ENCODE assay signal across 24 cellular contexts in genomic region chr22:37510046-37510445, GRCh38. TPM values are rescaled to one million over a fixed set of nuclear protein-coding genes. Genes with fewer than 3 reads are reported as not detected.
DNase-seq lines count a peak whose midpoint lies in the region; ATAC-seq, FAIRE-seq and TF ChIP-seq lines count a peak whose summit lies in the region.
"Had no signal": no experiment of that assay in that cellular context is flagged by ENCODE, and none has a peak within 500 bp of the region (broad histone marks: within the 10 kb centered on the region; RNA-seq: fewer than 3 reads in every experiment).

No MANE protein-coding gene starts in this region.

- H3K27ac ChIP-seq in Peyer's patch (peak overlapping the region in 3 of 4 donors; percentile 22 to 35 (median 28)), HepG2 (ENCODE audit: extremely low read length, insufficient read depth, low read length) (peak overlapping the region; percentile 3), tibial nerve (peak overlapping the region; percentile 33 to 86 (median 68)), adrenal gland (peak overlapping the region in 1 of 5 donors; percentile 38)
- H3K27ac ChIP-seq: KMS-11, parathyroid adenoma had no signal

- CTCF ChIA-PET in HepG2 (lab: Yijun Ruan, JAX; ENCODE audit: low intra/inter-chr PET ratio, low total read pairs), result no interaction called here

- H3K27ac Mint-ChIP-seq in chondrocyte (ENCODE audit: unreplicated experiment), result peak overlapping the region; percentile 76
- H3K27ac Mint-ChIP-seq: activated naive CD4-positive, alpha-beta T cell treated with anti-CD3 and anti-CD28 coated beads for 36 hours; activated T-cell treated with anti-CD3 and anti-CD28 coated beads, Interleukin-2, amount 50 U/mL, for 72 hours had no signal

- H3K36me3 Mint-ChIP-seq in chondrocyte (ENCODE audit: low read depth), result peaks cover 6% of the 10 kb centered on the region

- peak overlapping the region; percentile 44 for H3K4me3 Mint-ChIP-seq in chondrocyte (ENCODE audit: unreplicated experiment)
- H3K4me3 Mint-ChIP-seq: activated naive CD4-positive, alpha-beta T cell treated with anti-CD3 and anti-CD28 coated beads for 36 hours; activated T-cell treated with anti-CD3 and anti-CD28 coated beads, Interleukin-2, amount 50 U/mL, for 72 hours had no signal

- ATAC-seq in HepG2 (no peak), GM21447 (IDR thresholded peaks at IDR 0.05; ENCODE audit: unreplicated experiment) (no peak), mucosa of descending colon (no peak)
- ATAC-seq: activated T-cell treated with anti-CD3 and anti-CD28 coated beads, Interleukin-2, amount 50 U/mL, for 72 hours; GM12878 had no signal

- no peaks in the 10 kb centered on the region for H3K27me3 ChIP-seq in Peyer's patch
- no peaks in the 10 kb centered on the region for H3K27me3 ChIP-seq in HepG2 (ENCODE audit: control insufficient read depth in 1 of 2, insufficient read depth in 2 of 2, low read length in 2 of 2)
- no peaks in the 10 kb centered on the region for H3K27me3 ChIP-seq in tibial nerve
- H3K27me3 ChIP-seq in adrenal gland, result no peaks in the 10 kb centered on the region

- H3K4me1 Mint-ChIP-seq in chondrocyte (ENCODE audit: low read depth), result peaks cover 44% of the 10 kb centered on the region

- H3K4me1 ChIP-seq in Peyer's patch (peaks cover 0 to 54% (median 0%) of the 10 kb centered on the region in 4 donors), HepG2 (ENCODE audit: insufficient read depth, low read length) (peaks cover 79% of the 10 kb centered on the region), tibial nerve (peaks cover 3 to 67% (median 36%) of the 10 kb centered on the region in 4 donors), mucosa of descending colon (ENCODE audit: low read depth) (peaks cover 25% of the 10 kb centered on the region), adrenal gland (replicated peaks in 1 of 2) (peaks cover 14 to 19% of the 10 kb centered on the region in 2 donors)
- H3K4me1 ChIP-seq: parathyroid adenoma had no signal

- DNase-seq in Peyer's patch, result peak in 1 of 3 donors; percentile 53
- no peak for DNase-seq in chondrocyte (ENCODE audit: low spot score)
- no peak for DNase-seq in HepG2 (ENCODE audit: low spot score)
- DNase-seq in tibial nerve (ENCODE audit: low spot score in 2 of 2), result no peak
- DNase-seq in mucosa of descending colon, result no peak
- DNase-seq in adrenal gland, result no peak
- DNase-seq: activated CD4-positive, alpha-beta T cell treated with anti-CD3 and anti-CD28 coated beads for 48 hours; activated naive CD4-positive, alpha-beta T cell treated with anti-CD3 and anti-CD28 coated beads for 36 hours; activated T-cell treated with anti-CD3 and anti-CD28 coated beads, Interleukin-2, amount 50 U/mL, for 72 hours; amygdala; central memory CD4-positive, alpha-beta T cell; DMS79 treated with DMSO at 0.1 percent for 48 hours; hippocampal formation; MV-4-11; NCI-H2171 treated with DMSO at 0.1 percent for 48 hours; NCI-H526; RPMI8226 had no signal

- TF ChIP-seq EP300 in HepG2 (IDR thresholded peaks at IDR 0.05; ENCODE audit: low read depth in 2 of 2, low read length in 2 of 2), result no peak
- no peak for TF ChIP-seq EP300 in HepG2 (CRISPR knock-in tag; IDR thresholded peaks at IDR 0.05; ENCODE audit: borderline replicate concordance)
- TF ChIP-seq EP300 in tibial nerve (IDR thresholded peaks at IDR 0.05), result no peak

- WGBS in HepG2 (ENCODE audit: low lambda C conversion rate), result 96% methylated on average over 8 of the region's 10 CpGs
- WGBS in tibial nerve, 2 donors, result 39 to 52% methylated on average over 8 to 9 of the region's 10 CpGs
- WGBS in adrenal gland, 4 donors, result 75 to 82% (median 78%) methylated on average over 8 to 10 of the region's 10 CpGs

- H3K36me3 ChIP-seq in Peyer's patch, result peaks cover 0 to 32% (median 0%) of the 10 kb centered on the region in 3 donors
- H3K36me3 ChIP-seq in HepG2 (replicated peaks in 1 of 2; ENCODE audit: control insufficient read depth in 1 of 2, insufficient read depth in 2 of 2, low read length in 2 of 2), result peaks cover 21 to 69% of the 10 kb centered on the region in 2 experiments
- peaks cover 0 to 42% (median 0%) of the 10 kb centered on the region in 3 donors for H3K36me3 ChIP-seq in tibial nerve
- H3K36me3 ChIP-seq in mucosa of descending colon (ENCODE audit: low read depth), result no peaks in the 10 kb centered on the region
- peaks cover 0 to 6% of the 10 kb centered on the region in 2 donors for H3K36me3 ChIP-seq in adrenal gland (replicated peaks in 1 of 2)

- intact Hi-C loops in HepG2 (cut with micrococcal nuclease; ENCODE audit: unreplicated experiment) (no loop called here), mucosa of descending colon (cut with DNase I, micrococcal nuclease) (no loop called here), adrenal gland (cut with DNase I) (no loop called here)

- H3K9me3 ChIP-seq in Peyer's patch (no peaks in the 10 kb centered on the region), HepG2 (ENCODE audit: low read length) (no peaks in the 10 kb centered on the region), tibial nerve (no peaks in the 10 kb centered on the region), mucosa of descending colon (no peaks in the 10 kb centered on the region), adrenal gland (replicated peaks in 1 of 3) (no peaks in the 10 kb centered on the region)

- in situ Hi-C loops in HepG2 (cut with HindIII; ENCODE audit: extremely low pct_ligation_motif_present, low pct_unique_long_range_greater_than_20kb), result no loop called here

- TF ChIP-seq CTCF in Peyer's patch (IDR thresholded peaks at IDR 0.05), result no peak
- TF ChIP-seq CTCF in chondrocyte (IDR thresholded peaks at IDR 0.05), result no peak
- no peak for TF ChIP-seq CTCF in HepG2 (CRISPR knock-in tag; IDR thresholded peaks at IDR 0.05)
- TF ChIP-seq CTCF in tibial nerve (IDR thresholded peaks at IDR 0.05), result no peak
- TF ChIP-seq CTCF in mucosa of descending colon (IDR thresholded peaks at IDR 0.05), result no peak
- no peak for TF ChIP-seq CTCF in adrenal gland (IDR thresholded peaks at IDR 0.05)

- peaks cover 4% of the 10 kb centered on the region; the same call in 1 of the 2 replicates for H4K20me1 ChIP-seq in HepG2 (ENCODE audit: insufficient read depth, low read length)

- no TSS peak for BruUV-seq in HepG2 (replicated peaks; lab: Mats Ljungman, UMichigan)

- H3K9me3 Mint-ChIP-seq in chondrocyte (ENCODE audit: low read depth), result no peaks in the 10 kb centered on the region
- H3K9me3 Mint-ChIP-seq: activated naive CD4-positive, alpha-beta T cell treated with anti-CD3 and anti-CD28 coated beads for 36 hours; activated T-cell treated with anti-CD3 and anti-CD28 coated beads, Interleukin-2, amount 50 U/mL, for 72 hours had no signal

- peaks cover 30% of the 10 kb centered on the region for H3K79me2 ChIP-seq in HepG2 (ENCODE audit: insufficient read depth, low read length)
- H3K79me2 ChIP-seq: parathyroid adenoma had no signal

- H3K27me3 Mint-ChIP-seq in chondrocyte (ENCODE audit: low read depth), result no peaks in the 10 kb centered on the region

- peak overlapping the region; percentile 43; the same call in 1 of the 2 replicates for H3K9ac ChIP-seq in HepG2 (ENCODE audit: insufficient read depth, low read depth, low read length)
- H3K9ac ChIP-seq: KMS-11, parathyroid adenoma had no signal

- no peak for FAIRE-seq in HepG2 (lab: Jason Lieb, UNC)
- FAIRE-seq: GM12878, islet of Langerhans had no signal

- H3K4me3 ChIP-seq in Peyer's patch (no peak overlapping the region), HepG2 (replicated peaks in 1 of 3; ENCODE audit: insufficient read depth in 1 of 3, low read depth in 2 of 3, low read length in 3 of 3) (no peak overlapping the region), tibial nerve (no peak overlapping the region), mucosa of descending colon (no peak overlapping the region), adrenal gland (no peak overlapping the region)
- H3K4me3 ChIP-seq: GM12878, lung had no signal

- TF ChIP-seq POLR2A in Peyer's patch (IDR thresholded peaks at IDR 0.05) (no peak), HepG2 (IDR thresholded peaks at IDR 0.05; ENCODE audit: insufficient read depth in 1 of 2, low read depth in 2 of 2, low read length in 2 of 2) (no peak), tibial nerve (IDR thresholded peaks at IDR 0.05) (no peak), adrenal gland (IDR thresholded peaks at IDR 0.05) (no peak)

- no peak overlapping the region for H2AFZ ChIP-seq in HepG2 (ENCODE audit: low read length)
- H2AFZ ChIP-seq: parathyroid adenoma had no signal

- peak overlapping the region; percentile 12; the same call in 1 of the 2 replicates for H3K4me2 ChIP-seq in HepG2 (ENCODE audit: low read depth, low read length)
- H3K4me2 ChIP-seq: KMS-11 had no signal

- POLR2A ChIA-PET in HepG2 (lab: Yijun Ruan, JAX), result no interaction called here

- no peak for TF ChIP-seq RAD21 in HepG2 (CRISPR knock-in tag; IDR thresholded peaks at IDR 0.05)

RNA-seq across cellular contexts. Expression of gene CARD10, which starts 9.2 kb away (rescaled TPM):
- total RNA-seq in Peyer's patch (100 to 1,000 TPM in 3 of 4 donors, 10 to 100 TPM in 1; 74.3 to 142 (median 123) TPM), chondrocyte (7.0 to 14.2 TPM (median 13.5 TPM) in 3 replicates), HepG2 (2016; rRNA removed; fragmentation: Illumina TruSeq; extraction: Trizol) (28.9 and 35.2 TPM in 2 replicates), tibial nerve (10 to 100 TPM; 12.5 to 21.6 (median 17.0) TPM), mucosa of descending colon (10 to 100 TPM; 43.3 to 74.1 (median 60.5) TPM), adrenal gland (10 to 100 TPM; 14.0 to 34.2 (median 20.9) TPM)
- 3.9 and 4.1 TPM in 2 replicates for total RNA-seq in HepG2 (2016; cell fraction: cytosol; rRNA removed; fragmentation: Illumina TruSeq; extraction: Trizol; ENCODE audit: low read depth)
- total RNA-seq in HepG2 (2016; cell fraction: insoluble cytoplasmic fraction; rRNA removed; fragmentation: Illumina TruSeq; extraction: Trizol), result 24.8 and 36.0 TPM in 2 replicates
- total RNA-seq in HepG2 (2016; cell fraction: membrane; rRNA removed; fragmentation: Illumina TruSeq; extraction: Trizol), result 11.9 and 12.5 TPM in 2 replicates
- total RNA-seq in HepG2 (2016; cell fraction: nucleus; rRNA removed; fragmentation: Illumina TruSeq; extraction: Trizol), result 17.8 and 21.3 TPM in 2 replicates
- polyA plus RNA-seq in HepG2 (2011; rRNA removed) (55.8 and 92.3 TPM in 2 replicates), adrenal gland (10 to 100 TPM in 2 of 3 donors, 1 to 10 TPM in 1; 4.7 to 24.4 (median 17.4) TPM)
- polyA plus RNA-seq in HepG2 (2011; cell fraction: cytosol; rRNA removed), result 52.6 and 75.1 TPM in 2 replicates
- 203 and 227 TPM in 2 replicates for polyA plus RNA-seq in HepG2 (2011; cell fraction: nucleus; rRNA removed)
- polyA plus RNA-seq in HepG2 (2012), result 46.8 and 57.2 TPM in 2 replicates
- polyA plus RNA-seq in HepG2 (2016; cell fraction: cytosol; fragmentation: Illumina TruSeq; extraction: Trizol; ENCODE audit: low read depth), result 3.0 TPM in 2 replicates
- polyA plus RNA-seq in HepG2 (2016; cell fraction: insoluble cytoplasmic fraction; fragmentation: Illumina TruSeq; extraction: Trizol; ENCODE audit: low read depth), result 28.5 and 30.3 TPM in 2 replicates
- 9.1 and 9.4 TPM in 2 replicates for polyA plus RNA-seq in HepG2 (2016; cell fraction: membrane; fragmentation: Illumina TruSeq; extraction: Trizol; ENCODE audit: low read depth)
- polyA plus RNA-seq in HepG2 (2016; cell fraction: nucleus; fragmentation: Illumina TruSeq; extraction: Trizol; ENCODE audit: insufficient read depth, low read depth), result 42.1 and 44.8 TPM in 2 replicates
- 15.9 and 164 TPM in 2 replicates for polyA minus RNA-seq in HepG2 (2011; rRNA and poly(A)+ RNA removed; ENCODE audit: low replicate concordance)
- polyA minus RNA-seq in HepG2 (2011; cell fraction: cytosol; rRNA and poly(A)+ RNA removed), result 61.5 and 72.6 TPM in 2 replicates
- polyA minus RNA-seq in HepG2 (2011; cell fraction: nucleus; rRNA and poly(A)+ RNA removed), result 31.9 and 42.5 TPM in 2 replicates
- total RNA-seq: activated naive CD4-positive, alpha-beta T cell treated with anti-CD3 and anti-CD28 coated beads for 36 hours had no signal

RNA-seq across cellular contexts. Expression of gene MFNG, which starts 23.9 kb away (rescaled TPM):
- total RNA-seq in Peyer's patch, result 10 to 100 TPM; 12.4 to 47.0 (median 26.5) TPM
- total RNA-seq in chondrocyte, result 1.1 to 2.1 TPM (median 1.2 TPM) in 3 replicates
- 1.0 and 1.1 TPM in 2 replicates for total RNA-seq in HepG2 (2016; rRNA removed; fragmentation: Illumina TruSeq; extraction: Trizol)
- 0.35 and 1.1 TPM in 2 replicates for total RNA-seq in HepG2 (2016; cell fraction: cytosol; rRNA removed; fragmentation: Illumina TruSeq; extraction: Trizol; ENCODE audit: low read depth)
- total RNA-seq in HepG2 (2016; cell fraction: insoluble cytoplasmic fraction; rRNA removed; fragmentation: Illumina TruSeq; extraction: Trizol), result 0.55 and 0.80 TPM in 2 replicates
- 1.4 and 1.9 TPM in 2 replicates for total RNA-seq in HepG2 (2016; cell fraction: membrane; rRNA removed; fragmentation: Illumina TruSeq; extraction: Trizol)
- total RNA-seq in HepG2 (2016; cell fraction: nucleus; rRNA removed; fragmentation: Illumina TruSeq; extraction: Trizol), result 0.56 and 1.6 TPM in 2 replicates
- 11.7 and 19.8 TPM in 2 replicates for polyA plus RNA-seq in HepG2 (2011; rRNA removed)
- polyA plus RNA-seq in HepG2 (2011; cell fraction: cytosol; rRNA removed), result 15.3 and 15.7 TPM in 2 replicates
- 37.0 and 46.6 TPM in 2 replicates for polyA plus RNA-seq in HepG2 (2011; cell fraction: nucleus; rRNA removed)
- 14.5 and 20.0 TPM in 2 replicates for polyA plus RNA-seq in HepG2 (2012)
- polyA plus RNA-seq in HepG2 (2016; cell fraction: cytosol; fragmentation: Illumina TruSeq; extraction: Trizol; ENCODE audit: low read depth), result 0.79 and 0.97 TPM in 2 replicates
- 0.81 and 0.93 TPM in 2 replicates for polyA plus RNA-seq in HepG2 (2016; cell fraction: insoluble cytoplasmic fraction; fragmentation: Illumina TruSeq; extraction: Trizol; ENCODE audit: low read depth)
- polyA plus RNA-seq in HepG2 (2016; cell fraction: membrane; fragmentation: Illumina TruSeq; extraction: Trizol; ENCODE audit: low read depth), result 1.1 and 1.3 TPM in 2 replicates
- 1.3 and 4.5 TPM in 2 replicates for polyA plus RNA-seq in HepG2 (2016; cell fraction: nucleus; fragmentation: Illumina TruSeq; extraction: Trizol; ENCODE audit: insufficient read depth, low read depth)
- polyA minus RNA-seq in HepG2 (2011; rRNA and poly(A)+ RNA removed; ENCODE audit: low replicate concordance), result 0.77 and 12.5 TPM in 2 replicates
- polyA minus RNA-seq in HepG2 (2011; cell fraction: cytosol; rRNA and poly(A)+ RNA removed), result 3.2 and 6.1 TPM in 2 replicates
- polyA minus RNA-seq in HepG2 (2011; cell fraction: nucleus; rRNA and poly(A)+ RNA removed), result 6.1 and 9.8 TPM in 2 replicates
- total RNA-seq in tibial nerve, result 10 to 100 TPM; 11.7 to 24.9 (median 19.4) TPM
- 10 to 100 TPM; 11.3 to 16.1 (median 13.7) TPM for total RNA-seq in mucosa of descending colon
- 10 to 100 TPM; 16.2 to 27.6 (median 22.7) TPM for total RNA-seq in adrenal gland
- polyA plus RNA-seq in adrenal gland, result 10 to 100 TPM in 1 of 3 donors, 1 to 10 TPM in 2; 4.3 to 11.5 (median 7.8) TPM
- total RNA-seq: HT1080 had no signal

RNA-seq across cellular contexts. Expression of gene CDC42EP1, which starts 50.2 kb away (rescaled TPM):
- total RNA-seq in Peyer's patch (10 to 100 TPM; 22.3 to 41.0 (median 34.7) TPM), chondrocyte (155 to 167 TPM (median 156 TPM) in 3 replicates), HepG2 (2016; rRNA removed; fragmentation: Illumina TruSeq; extraction: Trizol) (25.4 and 29.5 TPM in 2 replicates), tibial nerve (10 to 100 TPM; 28.4 to 53.4 (median 33.4) TPM), mucosa of descending colon (10 to 100 TPM; 31.5 to 52.0 (median 48.2) TPM), adrenal gland (100 to 1,000 TPM in 5 of 8 donors, 10 to 100 TPM in 3; 74.4 to 159 (median 125) TPM)
- total RNA-seq in HepG2 (2016; cell fraction: cytosol; rRNA removed; fragmentation: Illumina TruSeq; extraction: Trizol; ENCODE audit: low read depth), result 19.5 and 29.1 TPM in 2 replicates
- total RNA-seq in HepG2 (2016; cell fraction: insoluble cytoplasmic fraction; rRNA removed; fragmentation: Illumina TruSeq; extraction: Trizol), result 20.9 and 29.7 TPM in 2 replicates
- 44.9 and 63.7 TPM in 2 replicates for total RNA-seq in HepG2 (2016; cell fraction: membrane; rRNA removed; fragmentation: Illumina TruSeq; extraction: Trizol)
- total RNA-seq in HepG2 (2016; cell fraction: nucleus; rRNA removed; fragmentation: Illumina TruSeq; extraction: Trizol), result 15.7 and 18.6 TPM in 2 replicates
- polyA plus RNA-seq in HepG2 (2011; rRNA removed) (17.1 and 26.7 TPM in 2 replicates), adrenal gland (10 to 100 TPM; 19.7 to 65.1 (median 39.5) TPM)
- polyA plus RNA-seq in HepG2 (2011; cell fraction: cytosol; rRNA removed), result 13.8 and 17.6 TPM in 2 replicates
- 37.8 and 38.3 TPM in 2 replicates for polyA plus RNA-seq in HepG2 (2011; cell fraction: nucleus; rRNA removed)
- polyA plus RNA-seq in HepG2 (2012), result 45.1 and 72.3 TPM in 2 replicates
- polyA plus RNA-seq in HepG2 (2016; cell fraction: cytosol; fragmentation: Illumina TruSeq; extraction: Trizol; ENCODE audit: low read depth), result 49.0 and 73.1 TPM in 2 replicates
- 53.9 and 76.0 TPM in 2 replicates for polyA plus RNA-seq in HepG2 (2016; cell fraction: insoluble cytoplasmic fraction; fragmentation: Illumina TruSeq; extraction: Trizol; ENCODE audit: low read depth)
- polyA plus RNA-seq in HepG2 (2016; cell fraction: membrane; fragmentation: Illumina TruSeq; extraction: Trizol; ENCODE audit: low read depth), result 99.7 and 119 TPM in 2 replicates
- polyA plus RNA-seq in HepG2 (2016; cell fraction: nucleus; fragmentation: Illumina TruSeq; extraction: Trizol; ENCODE audit: insufficient read depth, low read depth), result 54.3 and 56.0 TPM in 2 replicates
- polyA minus RNA-seq in HepG2 (2011; rRNA and poly(A)+ RNA removed; ENCODE audit: low replicate concordance), result 12.0 and 24.2 TPM in 2 replicates
- 20.7 and 21.6 TPM in 2 replicates for polyA minus RNA-seq in HepG2 (2011; cell fraction: cytosol; rRNA and poly(A)+ RNA removed)
- 12.2 and 15.4 TPM in 2 replicates for polyA minus RNA-seq in HepG2 (2011; cell fraction: nucleus; rRNA and poly(A)+ RNA removed)
